ENCODE assay signal across 10 cellular contexts in genomic region chr22:39999144-39999757, GRCh38. TPM values are rescaled to one million over a fixed set of nuclear protein-coding genes. Genes with fewer than 3 reads are reported as not detected.
DNase-seq lines count a peak whose midpoint lies in the region; ATAC-seq and TF ChIP-seq lines count a peak whose summit lies in the region.
"Had no signal": no experiment of that assay in that cellular context is flagged by ENCODE, and none has a peak within 500 bp of the region (broad histone marks: within the 10 kb centered on the region; RNA-seq: fewer than 3 reads in every experiment).

No MANE protein-coding gene starts in this region.

- peak overlapping the region; percentile 75; the same call in 1 of the 2 replicates for H3K27ac ChIP-seq in VCaP
- H3K27ac ChIP-seq: left ventricle myocardium inferior had no signal

- peaks cover 0 to 20% (median 4%) of the 10 kb centered on the region in 5 donors for H3K27me3 Mint-ChIP-seq in naive thymus-derived CD8-positive, alpha-beta T cell

- no peak overlapping the region for H3K4me3 Mint-ChIP-seq in naive thymus-derived CD8-positive, alpha-beta T cell

- H3K27ac Mint-ChIP-seq in naive thymus-derived CD8-positive, alpha-beta T cell: no peak overlapping the region

- no peak for ATAC-seq in HG02642 (IDR thresholded peaks at IDR 0.05; ENCODE audit: poor library complexity, unreplicated experiment)
- ATAC-seq in naive thymus-derived CD8-positive, alpha-beta T cell: no peak
- ATAC-seq in GM21528 (IDR thresholded peaks at IDR 0.05; ENCODE audit: low FRiP score, unreplicated experiment): no peak

- peaks cover 0 to 13% (median 4%) of the 10 kb centered on the region in 4 donors for H3K4me1 Mint-ChIP-seq in naive thymus-derived CD8-positive, alpha-beta T cell

- POLR2A ChIA-PET in naive thymus-derived CD8-positive, alpha-beta T cell (lab: Charles Lee): interaction anchor here (0.5 kb wide), 1 partner anchor 13 kb away, joined by 5 read pairs; no protein-coding TSS in a partner anchor

- H3K9me3 Mint-ChIP-seq in naive thymus-derived CD8-positive, alpha-beta T cell: no peaks in the 10 kb centered on the region

- TF ChIP-seq CTCF in VCaP (conservative IDR thresholded peaks at IDR 0.05): no peak

- H3K36me3 Mint-ChIP-seq in naive thymus-derived CD8-positive, alpha-beta T cell: no peaks in the 10 kb centered on the region

- peak; percentile 89 for DNase-seq in COLO829 (ENCODE audit: low spot score)
- peak; percentile 82 for DNase-seq in HPDE6-E6E7 (ENCODE audit: extremely low spot score)
- peak; percentile 25 for DNase-seq in inferior parietal cortex (ENCODE audit: extremely low spot score)
- DNase-seq in naive thymus-derived CD8-positive, alpha-beta T cell: no peak
- no peak for DNase-seq in NCI-H2171 treated with DMSO at 0.1 percent for 48 hours (lab: John Stamatoyannopoulos, UW)
- DNase-seq: DMS79 treated with DMSO at 0.1 percent for 48 hours, left ventricle myocardium inferior had no signal

RNA-seq across cellular contexts. Expression of gene FAM83F, which starts 4.5 kb away (rescaled TPM):
- total RNA-seq in naive thymus-derived CD8-positive, alpha-beta T cell: 1 to 10 TPM in 1 of 2 experiments, under 1 TPM in 1; 0.41 to 1.2 TPM
- polyA plus RNA-seq in naive thymus-derived CD8-positive, alpha-beta T cell: under 1 TPM in 2 of 3 donors, not detected in 1; 0.01 to 0.02 TPM

RNA-seq across cellular contexts. Expression of gene TMA7B, which starts 39.1 kb away (rescaled TPM):
- 10 to 100 TPM; 11.8 to 14.2 TPM for total RNA-seq in naive thymus-derived CD8-positive, alpha-beta T cell
- polyA plus RNA-seq in naive thymus-derived CD8-positive, alpha-beta T cell: 1 to 10 TPM; 1.5 to 3.5 (median 2.8) TPM
- total RNA-seq: left ventricle myocardium inferior had no signal

Comparison
In these comparisons a context has a peak if more than half of its experiments do, and no peak if none do; other contexts are left out.
1. DNase-seq: peak in COLO829 (single experiment), HPDE6-E6E7 (single experiment) and inferior parietal cortex (single experiment); none in naive thymus-derived CD8-positive, alpha-beta T cell (0 of 10) and NCI-H2171 treated with DMSO at 0.1 percent for 48 hours (single experiment).